10 cellular contexts compared by ENCODE assay signal in genomic region chr12:107126688-107127481, GRCh38.
DNase-seq lines count a peak whose midpoint lies in the region; ATAC-seq and TF ChIP-seq lines count a peak whose summit lies in the region.
"Had no signal": no experiment of that assay in that cellular context is flagged by ENCODE, and none has a peak within 500 bp of the region (broad histone marks: within the 10 kb centered on the region; RNA-seq: fewer than 3 reads in every experiment).

No MANE protein-coding gene starts in this region.

- in situ Hi-C loops in ACHN (cut with HindIII; ENCODE audit: low pct_ligation_motif_present, low pct_unique_long_range_greater_than_20kb, low sequenced_read_pairs): no loop called here

- peak; percentile 30 for DNase-seq in ACHN
- DNase-seq in NCI-H69 (lab: John Stamatoyannopoulos, UW): peak; percentile 94
- peak; percentile 60 for DNase-seq in choroid plexus epithelial cell (ENCODE audit: low read depth)
- no peak for DNase-seq in GF-D8 (lab: John Stamatoyannopoulos, UW)
- no peak for DNase-seq in ecto neural progenitor cell (ENCODE audit: low spot score)
- DNase-seq in stimulated activated CD4-positive, alpha-beta T cell treated with anti-CD3 and anti-CD28 coated beads, Interleukin-1b, Interleukin-23, amount 100 ng/mL, for 48 hours: no peak
- DNase-seq: stimulated activated CD4-positive, alpha-beta T cell treated with anti-CD3 and anti-CD28 coated beads, Interleukin-2, amount 100 ng/mL, for 24 hours had no signal

- 0 out of 2 replicates have a peak, but pooled peaks have one; percentile 3 for TF ChIP-seq CTCF in GM12875 (IDR thresholded peaks at IDR 0.05; ENCODE audit: borderline replicate concordance, insufficient read depth, low read depth, low read length)
- TF ChIP-seq CTCF in choroid plexus epithelial cell (conservative IDR thresholded peaks at IDR 0.05; ENCODE audit: low read depth, low read length): peak; percentile 74

- no peak for ATAC-seq in HG02798 (IDR thresholded peaks at IDR 0.05; ENCODE audit: poor library complexity, unreplicated experiment)

- H3K4me3 ChIP-seq in GM12875 (ENCODE audit: low read depth, low read length) (no peak overlapping the region), choroid plexus epithelial cell (ENCODE audit: low read depth, low read length) (no peak overlapping the region)
- H3K4me3 ChIP-seq: esophagus muscularis mucosa had no signal

Comparison
In these comparisons a context has a peak if more than half of its experiments do, and no peak if none do; other contexts are left out.
1. DNase-seq: peak in ACHN (single experiment), NCI-H69 (single experiment) and choroid plexus epithelial cell (single experiment); none in GF-D8 (single experiment), ecto neural progenitor cell (single experiment) and stimulated activated CD4-positive, alpha-beta T cell treated with anti-CD3 and anti-CD28 coated beads, Interleukin-1b, Interleukin-23, amount 100 ng/mL, for 48 hours (single experiment).